In the genomic region with DNA sequence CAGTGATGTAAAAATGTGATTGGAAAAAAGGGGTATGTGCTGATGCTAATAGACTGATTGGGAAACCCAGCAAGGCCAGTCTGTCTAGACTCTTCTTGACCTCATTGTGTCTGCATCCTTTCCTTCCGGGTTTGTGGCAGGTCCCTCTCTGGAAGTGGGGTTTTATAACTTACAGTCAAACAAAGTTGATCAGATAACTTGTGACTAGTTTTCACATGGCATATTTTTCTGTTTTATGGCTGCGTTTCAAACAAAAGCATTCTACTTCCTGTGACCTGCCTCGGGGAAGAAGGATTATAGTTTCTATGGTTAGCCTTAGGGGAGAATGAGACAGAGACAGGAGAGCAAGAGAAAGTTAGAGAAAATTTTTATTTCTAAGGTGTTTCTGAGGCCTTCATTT, we compare ENCODE assay signal across 1 cellular context.
TF ChIP-seq lines count a peak whose summit lies in the region.

No MANE protein-coding gene starts in this region.

TF ChIP-seq in H1, 55 proteins besides CTCF, POLR2A, EP300 and RAD21:
- TF ChIP-seq BCL11A (IDR thresholded peaks at IDR 0.05; ENCODE audit: low read depth in 2 of 2, low read length in 2 of 2) (no peak), KDM5A (IDR thresholded peaks at IDR 0.05; ENCODE audit: low read length) (no peak), POLR2AphosphoS5 (IDR thresholded peaks at IDR 0.05; ENCODE audit: low read depth, low read length) (no peak)
